ENCODE assay signal across 16 cellular contexts in genomic region chr4:48388504-48389154, GRCh38. TPM values are rescaled to one million over a fixed set of nuclear protein-coding genes. Genes with fewer than 3 reads are reported as not detected.
DNase-seq lines count a peak whose midpoint lies in the region; TF ChIP-seq lines count a peak whose summit lies in the region.
"Had no signal": no experiment of that assay in that cellular context is flagged by ENCODE, and none has a peak within 500 bp of the region (broad histone marks: within the 10 kb centered on the region; RNA-seq: fewer than 3 reads in every experiment).

No MANE protein-coding gene starts in this region.

- H3K9me3 ChIP-seq in MG63 (no peaks in the 10 kb centered on the region), neuronal stem cell (replicated peaks in 1 of 2; ENCODE audit: control insufficient read depth in 2 of 2, insufficient read depth in 1 of 2, low read depth in 1 of 2, low read length in 2 of 2) (no peaks in the 10 kb centered on the region)
- H3K9me3 ChIP-seq: lower lobe of right lung had no signal

- H2BK12ac ChIP-seq in neuronal stem cell (ENCODE audit: low read length), result no peak overlapping the region

- H4K8ac ChIP-seq in neuronal stem cell (ENCODE audit: low read depth, low read length), result no peak overlapping the region

- H3K36me3 ChIP-seq in MG63 (peaks cover 1% of the 10 kb centered on the region; the same call in 1 of the 2 replicates), neuronal stem cell (replicated peaks in 1 of 2; ENCODE audit: control insufficient read depth in 2 of 2, insufficient read depth in 2 of 2, low read length in 2 of 2) (peaks cover 2 to 100% of the 10 kb centered on the region in 2 donors)

- peak overlapping the region; percentile 29 for H3K27ac Mint-ChIP-seq in glutamatergic neuron (ENCODE audit: unreplicated experiment)
- H3K27ac Mint-ChIP-seq: stimulated activated naive B cell treated with anti-CD40 and anti-IgM and Interleukin-4, amounts not matched to agents 10 μg/mL and 1 μg/mL and 100 μg/mL, for 72 hours had no signal

- H3K4me3 Mint-ChIP-seq in glutamatergic neuron (ENCODE audit: unreplicated experiment), result no peak overlapping the region
- H3K4me3 Mint-ChIP-seq: neural crest cell; stimulated activated naive B cell treated with anti-CD40 and anti-IgM and Interleukin-4, amounts not matched to agents 10 μg/mL and 1 μg/mL and 100 μg/mL, for 72 hours had no signal

- DNase-seq in H4 (ENCODE audit: low spot score) (peak; percentile 31), astrocyte of the spinal cord (ENCODE audit: low read depth, low spot score) (peak; percentile 22), glutamatergic neuron (no peak), retina (peak; percentile 38), MG63 (no peak), mucosa of gallbladder (ENCODE audit: low spot score) (no peak), neuronal stem cell (ENCODE audit: low spot score) (no peak)
- DNase-seq: activated CD4-positive, alpha-beta T cell treated with anti-CD3 and anti-CD28 coated beads for 48 hours; activated T-cell treated with anti-CD3 and anti-CD28 coated beads, Interleukin-2, amount 50 U/mL, for 48 hours; anterior cingulate cortex; COR-L47; lower lobe of right lung; NCI-H1436 treated with DMSO at 0.1 percent for 48 hours; stimulated activated naive B cell treated with anti-CD40 and anti-IgM and Interleukin-4, amounts not matched to agents 10 μg/mL and 1 μg/mL and 100 μg/mL, for 72 hours had no signal

- no peak overlapping the region for H3K18ac ChIP-seq in neuronal stem cell (ENCODE audit: low read length)

- in situ Hi-C loops in astrocyte of the spinal cord (cut with HindIII; ENCODE audit: low sequenced_read_pairs), result no loop called here

- no peak overlapping the region for H3K9ac ChIP-seq in neuronal stem cell (ENCODE audit: low read depth, low read length, poor library complexity)
- H3K9ac ChIP-seq: KMS-11 had no signal

- no peak overlapping the region for H2BK5ac ChIP-seq in neuronal stem cell (ENCODE audit: low read length)

- H3K27me3 ChIP-seq in MG63 (no peaks in the 10 kb centered on the region), neuronal stem cell (ENCODE audit: control insufficient read depth in 3 of 3, insufficient read depth in 3 of 3, low read depth in 1 of 3, low read length in 3 of 3) (no peaks in the 10 kb centered on the region)

- TF ChIP-seq CTCF in astrocyte of the spinal cord (IDR thresholded peaks at IDR 0.05; ENCODE audit: low read depth, low read length) (no peak), glutamatergic neuron (IDR thresholded peaks at IDR 0.05; ENCODE audit: partially characterized antibody, unreplicated experiment) (no peak)

- H3K79me1 ChIP-seq in neuronal stem cell (ENCODE audit: low read depth, low read length), result no peaks in the 10 kb centered on the region

- no peak overlapping the region for H3K4ac ChIP-seq in neuronal stem cell (ENCODE audit: low read length)

- H2AFZ ChIP-seq in neuronal stem cell (ENCODE audit: low read length), result no peak overlapping the region

- no peak overlapping the region for H2BK120ac ChIP-seq in neuronal stem cell (ENCODE audit: low read depth, low read length)

- H3K4me2 ChIP-seq in neuronal stem cell (ENCODE audit: insufficient read depth, low read length, poor library complexity, severe bottlenecking), result no peak overlapping the region
- H3K4me2 ChIP-seq: KMS-11 had no signal

- no peak overlapping the region for H2BK15ac ChIP-seq in neuronal stem cell (ENCODE audit: low read length)

- H3K4me1 Mint-ChIP-seq in glutamatergic neuron (ENCODE audit: low read depth, unreplicated experiment), result peaks cover 4% of the 10 kb centered on the region
- H3K4me1 Mint-ChIP-seq: neural crest cell; stimulated activated naive B cell treated with anti-CD40 and anti-IgM and Interleukin-4, amounts not matched to agents 10 μg/mL and 1 μg/mL and 100 μg/mL, for 72 hours had no signal

- H3K4me1 ChIP-seq in neuronal stem cell (ENCODE audit: control insufficient read depth in 2 of 2, insufficient read depth in 1 of 2, low read depth in 1 of 2, low read length in 2 of 2), result no peaks in the 10 kb centered on the region

- no peaks in the 10 kb centered on the region for H3K9me3 Mint-ChIP-seq in glutamatergic neuron (ENCODE audit: unreplicated experiment)
- H3K9me3 Mint-ChIP-seq: neural crest cell; stimulated activated naive B cell treated with anti-CD40 and anti-IgM and Interleukin-4, amounts not matched to agents 10 μg/mL and 1 μg/mL and 100 μg/mL, for 72 hours had no signal

- no CpG with 5 or more reads among the region's 2 CpGs for WGBS in neuronal stem cell (ENCODE audit: extremely low coverage in 2 of 2, insufficient read length in 2 of 2, insufficient replicate concordance in 1 of 2), 2 donors

- no peaks in the 10 kb centered on the region for H3K36me3 Mint-ChIP-seq in glutamatergic neuron (ENCODE audit: unreplicated experiment)

- H3K4me3 ChIP-seq in astrocyte of the spinal cord (ENCODE audit: low read depth, low read length), result no peak overlapping the region
- no peak overlapping the region for H3K4me3 ChIP-seq in MG63
- H3K4me3 ChIP-seq in neuronal stem cell (ENCODE audit: low read length in 2 of 2), result no peak overlapping the region
- H3K4me3 ChIP-seq: lower lobe of right lung had no signal

- H3K23ac ChIP-seq in neuronal stem cell (ENCODE audit: low read depth, low read length, poor library complexity), result no peak overlapping the region

- H3K27ac ChIP-seq in neuronal stem cell (replicated peaks; ENCODE audit: low read length), result no peak overlapping the region
- H3K27ac ChIP-seq: KMS-11, lower lobe of right lung had no signal

- H3K27me3 Mint-ChIP-seq in glutamatergic neuron (ENCODE audit: unreplicated experiment), result no peaks in the 10 kb centered on the region
- H3K27me3 Mint-ChIP-seq: stimulated activated naive B cell treated with anti-CD40 and anti-IgM and Interleukin-4, amounts not matched to agents 10 μg/mL and 1 μg/mL and 100 μg/mL, for 72 hours had no signal

- no peak overlapping the region for H2AK5ac ChIP-seq in neuronal stem cell (ENCODE audit: low read depth, low read length)

- H3K14ac ChIP-seq in neuronal stem cell (ENCODE audit: low read length), result no peak overlapping the region

- no peak overlapping the region for H4K91ac ChIP-seq in neuronal stem cell (ENCODE audit: low read depth, low read length, poor library complexity)

RNA-seq across cellular contexts. Expression of gene SLAIN2, which starts 47.3 kb away (rescaled TPM):
- 36.3 and 72.3 TPM in 2 replicates for total RNA-seq in H4 (2014; rRNA removed; shearing (Covaris generic))
- 72.6 TPM for total RNA-seq in glutamatergic neuron (ENCODE audit: unreplicated experiment)
- total RNA-seq in MG63 (2014; rRNA removed; shearing (Covaris generic); ENCODE audit: low replicate concordance), result 14.5 and 18.2 TPM in 2 replicates
- 91.4 TPM for total RNA-seq in mucosa of gallbladder
- polyA plus RNA-seq in neuronal stem cell (2013, experiment 1 of 2), result 61.5 TPM
- polyA plus RNA-seq in neuronal stem cell (2013, experiment 2 of 2), result 63.1 TPM

Comparison
In these comparisons a context has a peak if more than half of its experiments do, and no peak if none do; other contexts are left out.
1. DNase-seq: peak in H4 (single experiment), astrocyte of the spinal cord (single experiment) and retina (single experiment); none in glutamatergic neuron (single experiment), MG63 (single experiment), mucosa of gallbladder (single experiment) and neuronal stem cell (single experiment).